In genomic region chrX:48971325-48972213, GRCh38 we compare ENCODE assay signal across 8 cellular contexts. TPM values are rescaled to one million over a fixed set of nuclear protein-coding genes. Genes with fewer than 3 reads are reported as not detected.
DNase-seq lines count a peak whose midpoint lies in the region; ATAC-seq and TF ChIP-seq lines count a peak whose summit lies in the region.

Gene KCND1, minus strand, starts transcription at chrX:48971844. Its CDS starts 1,573 bp downstream, at chrX:48970271.

- no peaks in the 10 kb centered on the region for H3K27me3 Mint-ChIP-seq in T-helper 1 cell treated with Interleukin-12 subunit alpha and Interleukin-12 subunit beta and Interleukin-4 antibody, amounts not matched to agents 30 μg/mL and 1 μg/mL, for 36 hours (ENCODE audit: low read depth)
- H3K27me3 Mint-ChIP-seq in naive B cell: peaks cover 0 to 29% (median 10%) of the 10 kb centered on the region in 3 donors

- DNase-seq in T-helper 1 cell (no peak), fibroblast of gingiva (ENCODE audit: low read depth) (peak; percentile 13), naive B cell (no peak)

- H3K27ac Mint-ChIP-seq in T-helper 1 cell treated with Interleukin-12 subunit alpha and Interleukin-12 subunit beta and Interleukin-4 antibody, amounts not matched to agents 30 μg/mL and 1 μg/mL, for 36 hours: no peak within 1 kb of the TSS
- peak within 1 kb of the TSS in 4 of 6 donors; percentile 26 to 86 (median 30) for H3K27ac Mint-ChIP-seq in naive B cell

- H3K9me3 Mint-ChIP-seq in T-helper 1 cell treated with Interleukin-12 subunit alpha and Interleukin-12 subunit beta and Interleukin-4 antibody, amounts not matched to agents 30 μg/mL and 1 μg/mL, for 36 hours: no peaks in the 10 kb centered on the region
- H3K9me3 Mint-ChIP-seq in naive B cell: no peaks in the 10 kb centered on the region

- H3K4me3 Mint-ChIP-seq in T-helper 1 cell treated with Interleukin-12 subunit alpha and Interleukin-12 subunit beta and Interleukin-4 antibody, amounts not matched to agents 30 μg/mL and 1 μg/mL, for 36 hours: peak within 1 kb of the TSS; percentile 17
- H3K4me3 Mint-ChIP-seq in naive B cell: peak within 1 kb of the TSS in 7 of 8 donors; percentile 52 to 76 (median 64)

- ATAC-seq in SK-N-SH treated with all-trans-retinoic acid at 6 μM for 48 hours (peak; percentile 51), naive B cell (ENCODE audit: low read depth in 2 of 2) (peak; percentile 21 to 23), HG02571 (IDR thresholded peaks at IDR 0.05; ENCODE audit: unreplicated experiment) (no peak), HG02884 (IDR thresholded peaks at IDR 0.05; ENCODE audit: unreplicated experiment) (no peak), GM19467 (IDR thresholded peaks at IDR 0.05; ENCODE audit: unreplicated experiment) (no peak)

- peaks cover 17% of the 10 kb centered on the region for H3K36me3 Mint-ChIP-seq in T-helper 1 cell treated with Interleukin-12 subunit alpha and Interleukin-12 subunit beta and Interleukin-4 antibody, amounts not matched to agents 30 μg/mL and 1 μg/mL, for 36 hours (ENCODE audit: low read depth)
- peaks cover 0 to 17% of the 10 kb centered on the region in 2 donors for H3K36me3 Mint-ChIP-seq in naive B cell

- H3K4me1 Mint-ChIP-seq in T-helper 1 cell treated with Interleukin-12 subunit alpha and Interleukin-12 subunit beta and Interleukin-4 antibody, amounts not matched to agents 30 μg/mL and 1 μg/mL, for 36 hours (ENCODE audit: low read depth): peaks cover 22% of the 10 kb centered on the region
- H3K4me1 Mint-ChIP-seq in naive B cell: peaks cover 18 to 24% (median 18%) of the 10 kb centered on the region in 3 donors

TF ChIP-seq in SK-N-SH treated with all-trans-retinoic acid at 6 μM for 48 hours, 23 proteins besides CTCF, POLR2A, EP300 and RAD21:
- TF ChIP-seq ESRRG (CRISPR knock-in tag; IDR thresholded peaks at IDR 0.05) (no peak), PATZ1 (CRISPR knock-in tag; IDR thresholded peaks at IDR 0.05; ENCODE audit: borderline replicate concordance) (peak; percentile 67; the same call in 1 of the 2 replicates), RARB (CRISPR knock-in tag; IDR thresholded peaks at IDR 0.05) (no peak), TSHZ2 (CRISPR knock-in tag; IDR thresholded peaks at IDR 0.05) (no peak), ARNTL (CRISPR knock-in tag; IDR thresholded peaks at IDR 0.05; ENCODE audit: borderline replicate concordance, low read depth) (no peak), ZFP30 (CRISPR knock-in tag; IDR thresholded peaks at IDR 0.05) (no peak), ZFP3 (CRISPR knock-in tag; IDR thresholded peaks at IDR 0.05) (peak; percentile 26; the same call in 1 of the 2 replicates), ISL1 (CRISPR knock-in tag; IDR thresholded peaks at IDR 0.05) (no peak), CSDC2 (CRISPR knock-in tag; IDR thresholded peaks at IDR 0.05) (no peak), ZNF8 (CRISPR knock-in tag; IDR thresholded peaks at IDR 0.05) (no peak), BACH2 (CRISPR knock-in tag; IDR thresholded peaks at IDR 0.05; ENCODE audit: borderline replicate concordance) (no peak), POU6F1 (CRISPR knock-in tag; IDR thresholded peaks at IDR 0.05; ENCODE audit: borderline replicate concordance, low read depth) (no peak), OSR1 (CRISPR knock-in tag; IDR thresholded peaks at IDR 0.05) (no peak), SNAI2 (CRISPR knock-in tag; IDR thresholded peaks at IDR 0.05) (no peak)

RNA-seq across cellular contexts. Expression of gene KCND1, which starts in this region (rescaled TPM):
- 1 to 10 TPM in 1 of 6 donors, under 1 TPM in 2, not detected in 3; 0.12 to 2.0 (median 0.18) TPM for polyA plus RNA-seq in naive B cell (ENCODE audit: low read depth in 6 of 6)

Comparison
In these comparisons a context has a peak if more than half of its experiments do, and no peak if none do; other contexts are left out.
1. ATAC-seq: peak in SK-N-SH treated with all-trans-retinoic acid at 6 μM for 48 hours (single experiment) and naive B cell (2 of 2); none in HG02571 (single experiment), HG02884 (single experiment) and GM19467 (single experiment).